8 cellular contexts compared by ENCODE assay signal in the genomic region with DNA sequence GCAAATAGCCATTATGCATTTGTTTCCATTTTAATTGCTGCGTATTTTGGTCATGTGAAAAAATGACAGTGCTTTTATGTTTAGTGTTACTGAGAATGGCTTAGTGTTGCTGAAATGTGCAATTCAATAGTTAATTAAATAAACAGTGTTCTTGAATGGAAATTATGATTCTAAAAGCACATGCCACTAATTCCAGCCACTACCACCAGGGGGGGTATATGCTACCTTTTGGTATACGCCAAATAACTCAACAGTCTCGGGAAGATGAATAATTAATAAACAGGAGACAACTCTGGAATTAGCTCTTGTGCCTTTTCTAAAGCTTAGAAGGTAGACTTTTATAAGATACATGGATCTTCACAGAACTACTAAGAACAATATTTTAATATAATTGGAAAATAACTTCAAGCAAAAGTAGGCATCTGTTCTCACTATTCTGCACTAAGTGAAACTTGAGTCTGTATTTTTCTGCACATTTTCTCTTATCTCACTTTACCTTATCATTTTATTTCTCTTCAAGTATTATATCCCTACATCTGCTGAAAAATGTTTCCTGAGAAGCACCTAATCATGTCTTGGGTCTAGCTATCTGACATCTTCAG.
DNase-seq lines count a peak whose midpoint lies in the region; ATAC-seq lines count a peak whose summit lies in the region.

No MANE protein-coding gene starts in this region.

- in situ Hi-C loops in KBM-7 (cut with MboI; ENCODE audit: low pct_unique_long_range_greater_than_20kb, low sequenced_read_pairs) = no loop called here

- intact Hi-C loops in left cardiac atrium (cut with DNase I) = no loop called here

- ATAC-seq in GM21529 (IDR thresholded peaks at IDR 0.05; ENCODE audit: unreplicated experiment) (peak; percentile 81), left cardiac atrium (no peak)

- DNase-seq in NCI-H82 (lab: John Stamatoyannopoulos, UW) = peak; percentile 63
- DNase-seq in NCI-H82 treated with DMSO at 0.1 percent for 48 hours (lab: John Stamatoyannopoulos, UW; ENCODE audit: unreplicated experiment) = no peak
- peak; percentile 33 for DNase-seq in KBM-7
- peak; percentile 16 for DNase-seq in activated CD8-positive, alpha-beta memory T cell treated with anti-CD3 and anti-CD28 coated beads, Interleukin-2, amount 50 U/mL, for 4 hours
- peak; percentile 36 for DNase-seq in left cardiac atrium
- peak; percentile 22 for DNase-seq in stimulated activated CD4-positive, alpha-beta T cell treated with anti-CD3 and anti-CD28 coated beads, Interleukin-1b, Interleukin-23, amount 100 ng/mL, for 48 hours
- no peak for DNase-seq in DMS153 treated with DMSO at 0.1 percent for 48 hours (lab: John Stamatoyannopoulos, UW; ENCODE audit: unreplicated experiment)

Comparison
In these comparisons a context has a peak if more than half of its experiments do, and no peak if none do; other contexts are left out.
1. DNase-seq: peak in NCI-H82 (single experiment), KBM-7 (single experiment), activated CD8-positive, alpha-beta memory T cell treated with anti-CD3 and anti-CD28 coated beads, Interleukin-2, amount 50 U/mL, for 4 hours (single experiment), left cardiac atrium (single experiment) and stimulated activated CD4-positive, alpha-beta T cell treated with anti-CD3 and anti-CD28 coated beads, Interleukin-1b, Interleukin-23, amount 100 ng/mL, for 48 hours (single experiment); none in NCI-H82 treated with DMSO at 0.1 percent for 48 hours (single experiment) and DMS153 treated with DMSO at 0.1 percent for 48 hours (single experiment).